23 cellular contexts compared by ENCODE assay signal in genomic region chr11:117575856-117576255, GRCh38.
A peak's percentile ranks its signal among the peaks of the same experiment; 100 is the strongest.
DNase-seq lines count a peak whose midpoint lies in the region; ATAC-seq and TF ChIP-seq lines count a peak whose summit lies in the region.
"Had no signal": no experiment of that assay in that cellular context is flagged by ENCODE, and none has a peak within 500 bp of the region (broad histone marks: within the 10 kb centered on the region; RNA-seq: fewer than 3 reads in every experiment).

No MANE protein-coding gene starts in this region.

- ATAC-seq in Right ventricle myocardium inferior (no peak), left ventricle myocardium superior (no peak), GM19328 (IDR thresholded peaks at IDR 0.05; ENCODE audit: unreplicated experiment) (no peak)
- ATAC-seq: CD8-positive, alpha-beta T cell; GM12878; GM23338; HCT116 had no signal

- peaks cover 19% of the 10 kb centered on the region for H3K27me3 Mint-ChIP-seq in chondrocyte (ENCODE audit: low read depth)

- H3K9me3 ChIP-seq in spleen, result no peaks in the 10 kb centered on the region
- H3K9me3 ChIP-seq: BLaER1, Caco-2 had no signal

- no peaks in the 10 kb centered on the region for H3K36me3 Mint-ChIP-seq in chondrocyte (ENCODE audit: low read depth)
- H3K36me3 Mint-ChIP-seq: CD4-positive, CD25-positive, alpha-beta regulatory T cell; CD8-positive, alpha-beta T cell had no signal

- H3K4me1 ChIP-seq in spleen, result peaks cover 0 to 6% (median 0%) of the 10 kb centered on the region in 6 donors
- H3K4me1 ChIP-seq: Caco-2 had no signal

- intact Hi-C loops in Right ventricle myocardium inferior (cut with DNase I), result no loop called here
- intact Hi-C loops in left ventricle myocardium superior (cut with micrococcal nuclease), result no loop called here
- intact Hi-C loops in posterior vena cava (cut with DNase I), result no loop called here
- intact Hi-C loops in spleen (cut with DNase I; ENCODE audit: low total_unique reads), result no loop called here

- DNase-seq in Right ventricle myocardium inferior (ENCODE audit: missing footprints) (peak; percentile 9), left ventricle myocardium superior (no peak), chondrocyte (ENCODE audit: low spot score) (peak; percentile 55), posterior vena cava (ENCODE audit: low spot score) (peak; percentile 35), spleen (peak; percentile 29), SW480 (ENCODE audit: low spot score) (no peak), DMS53 treated with DMSO at 0.1 percent for 48 hours (lab: John Stamatoyannopoulos, UW; ENCODE audit: unreplicated experiment) (no peak)
- DNase-seq: CD4-positive, CD25-positive, alpha-beta regulatory T cell; CD8-positive, alpha-beta T cell; DMS153; DMS79; EL; GDM1; H9 had no signal

- TF ChIP-seq CTCF in chondrocyte (IDR thresholded peaks at IDR 0.05), result no peak
- no peak for TF ChIP-seq CTCF in spleen (IDR thresholded peaks at IDR 0.05 in 8 of 11, conservative IDR thresholded peaks at IDR 0.05 in 3 of 11)

- no peak overlapping the region for H3K27ac Mint-ChIP-seq in chondrocyte (ENCODE audit: unreplicated experiment)
- H3K27ac Mint-ChIP-seq: B cell; CD4-positive, CD25-positive, alpha-beta regulatory T cell; CD8-positive, alpha-beta T cell; GM23338; H9 had no signal

- H3K27ac ChIP-seq in spleen, result no peak overlapping the region
- H3K27ac ChIP-seq: 22Rv1, BLaER1, C4-2B had no signal

- H3K36me3 ChIP-seq in spleen, result no peaks in the 10 kb centered on the region
- H3K36me3 ChIP-seq: BLaER1 had no signal

- H3K4me3 Mint-ChIP-seq in chondrocyte (ENCODE audit: unreplicated experiment), result no peak overlapping the region
- H3K4me3 Mint-ChIP-seq: B cell; CD4-positive, CD25-positive, alpha-beta regulatory T cell; CD8-positive, alpha-beta T cell; GM23338; H9 had no signal

- no peaks in the 10 kb centered on the region for H3K9me3 Mint-ChIP-seq in chondrocyte (ENCODE audit: low read depth)
- H3K9me3 Mint-ChIP-seq: CD4-positive, CD25-positive, alpha-beta regulatory T cell; CD8-positive, alpha-beta T cell; GM23338; H9 had no signal

- WGBS in spleen, 5 donors, result 84 to 93% (median 88%) methylated on average over 4 of the region's 4 CpGs

- H3K4me3 ChIP-seq in spleen, result no peak overlapping the region
- H3K4me3 ChIP-seq: BLaER1, GM12878, GM23338 had no signal

- no peaks in the 10 kb centered on the region for H3K4me1 Mint-ChIP-seq in chondrocyte (ENCODE audit: low read depth)
- H3K4me1 Mint-ChIP-seq: B cell; CD4-positive, CD25-positive, alpha-beta regulatory T cell had no signal

- peaks cover 0 to 6% (median 0%) of the 10 kb centered on the region in 7 donors for H3K27me3 ChIP-seq in spleen (replicated peaks in 1 of 7)
- H3K27me3 ChIP-seq: BLaER1 had no signal

- no peak for TF ChIP-seq POLR2A in spleen (IDR thresholded peaks at IDR 0.05)

Comparison
In these comparisons a context has a peak if more than half of its experiments do, and no peak if none do; other contexts are left out.
1. DNase-seq: peak in Right ventricle myocardium inferior (single experiment), chondrocyte (single experiment), posterior vena cava (single experiment) and spleen (single experiment); none in left ventricle myocardium superior (single experiment), SW480 (single experiment) and DMS53 treated with DMSO at 0.1 percent for 48 hours (single experiment).